In the genomic region with DNA sequence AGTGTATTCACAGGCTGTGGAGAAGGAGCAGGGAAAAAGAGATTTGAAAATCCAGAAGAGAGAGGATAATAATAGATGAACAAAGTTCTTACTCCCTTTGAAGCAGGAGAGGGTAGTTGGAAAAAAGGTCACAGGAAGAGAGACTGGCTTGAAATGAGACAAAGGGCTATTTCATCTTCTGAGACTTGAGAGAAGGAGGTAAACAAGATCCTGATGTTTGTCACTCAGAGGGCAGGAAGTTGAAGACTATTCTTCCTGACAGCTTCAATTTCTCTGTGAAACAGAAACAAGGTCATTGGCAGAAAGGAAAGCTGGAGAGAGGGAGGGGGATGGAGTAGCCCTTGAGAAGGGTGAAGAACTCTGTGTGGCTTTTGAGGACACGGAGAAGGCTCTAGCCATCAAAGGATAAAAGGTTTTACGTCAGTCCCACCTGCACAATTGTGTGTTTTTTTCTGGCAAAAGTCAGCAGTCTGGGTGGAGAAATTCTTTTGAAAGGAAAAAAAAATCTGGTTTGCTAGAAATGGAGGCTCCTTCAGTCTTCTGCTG, we compare ENCODE assay signal across 17 cellular contexts.
"Had no signal": no experiment of that assay in that cellular context is flagged by ENCODE, and none has a peak within 500 bp of the region (broad histone marks: within the 10 kb centered on the region; RNA-seq: fewer than 3 reads in every experiment).

No MANE protein-coding gene starts in this region.

- H3K4me3 ChIP-seq: colonic mucosa, gastrocnemius medialis, heart right ventricle, right atrium auricular region, skin epidermis, testis had no signal

- H3K4me1 ChIP-seq: colonic mucosa, gastrocnemius medialis, heart right ventricle, right atrium auricular region, testis had no signal

- DNase-seq: activated B cell treated with CpG ODN at 0.5 μM for 24 hours; activated CD4-positive, alpha-beta T cell treated with anti-CD3 and anti-CD28 coated beads, Interleukin-2, amount 10 ng/mL, durations not matched to agents 7 days and 5 days; activated effector memory CD4-positive, alpha-beta T cell treated with Interleukin-2 at 50 U/mL for 16 hours; caudate nucleus; colonic mucosa; effector CD4-positive, alpha-beta T cell; gastrocnemius medialis; heart right ventricle; kidney; left ventricle myocardium superior; posterior cingulate gyrus; stimulated activated CD4-positive, alpha-beta T cell treated with anti-CD3 and anti-CD28 coated beads, Interleukin-4, amount 100 ng/mL, for 4 hours; stimulated activated naive CD8-positive, alpha-beta T cell treated with anti-CD3 and anti-CD28 coated beads, Interleukin-15, amount 100 ng/mL, for 72 hours; testis had no signal

- H3K27ac Mint-ChIP-seq: activated B cell treated with CpG ODN at 0.5 μM for 24 hours; activated CD4-positive, alpha-beta T cell treated with anti-CD3 and anti-CD28 coated beads, Interleukin-2, amount 10 ng/mL, durations not matched to agents 7 days and 5 days; activated naive CD4-positive, alpha-beta T cell treated with anti-CD3 and anti-CD28 coated beads, Interleukin-2, amount 50 U/mL, for 24 hours; stimulated activated naive CD8-positive, alpha-beta T cell treated with anti-CD3 and anti-CD28 coated beads, Interleukin-15, amount 100 ng/mL, for 72 hours had no signal

- H3K4me3 Mint-ChIP-seq: activated B cell treated with CpG ODN at 0.5 μM for 24 hours; activated CD4-positive, alpha-beta T cell treated with anti-CD3 and anti-CD28 coated beads, Interleukin-2, amount 10 ng/mL, durations not matched to agents 7 days and 5 days; activated naive CD4-positive, alpha-beta T cell treated with anti-CD3 and anti-CD28 coated beads, Interleukin-2, amount 50 U/mL, for 24 hours; stimulated activated naive CD8-positive, alpha-beta T cell treated with anti-CD3 and anti-CD28 coated beads, Interleukin-15, amount 100 ng/mL, for 72 hours had no signal

- H3K9me3 ChIP-seq: colonic mucosa, gastrocnemius medialis, heart right ventricle, right atrium auricular region, testis had no signal

- H3K27me3 Mint-ChIP-seq: activated B cell treated with CpG ODN at 0.5 μM for 24 hours; activated CD4-positive, alpha-beta T cell treated with anti-CD3 and anti-CD28 coated beads, Interleukin-2, amount 10 ng/mL, durations not matched to agents 7 days and 5 days; activated naive CD4-positive, alpha-beta T cell treated with anti-CD3 and anti-CD28 coated beads, Interleukin-2, amount 50 U/mL, for 24 hours; stimulated activated naive CD8-positive, alpha-beta T cell treated with anti-CD3 and anti-CD28 coated beads, Interleukin-15, amount 100 ng/mL, for 72 hours had no signal

- H3K36me3 ChIP-seq: colonic mucosa, gastrocnemius medialis, heart right ventricle, right atrium auricular region had no signal

- H3K27ac ChIP-seq: colonic mucosa, gastrocnemius medialis, heart right ventricle, right atrium auricular region, skin epidermis, testis had no signal

- H3K27me3 ChIP-seq: colonic mucosa, gastrocnemius medialis, heart right ventricle, right atrium auricular region, testis had no signal

- H3K36me3 Mint-ChIP-seq: activated naive CD4-positive, alpha-beta T cell treated with anti-CD3 and anti-CD28 coated beads, Interleukin-2, amount 50 U/mL, for 24 hours had no signal

- H3K4me1 Mint-ChIP-seq: activated B cell treated with CpG ODN at 0.5 μM for 24 hours; activated CD4-positive, alpha-beta T cell treated with anti-CD3 and anti-CD28 coated beads, Interleukin-2, amount 10 ng/mL, durations not matched to agents 7 days and 5 days; activated naive CD4-positive, alpha-beta T cell treated with anti-CD3 and anti-CD28 coated beads, Interleukin-2, amount 50 U/mL, for 24 hours; stimulated activated naive CD8-positive, alpha-beta T cell treated with anti-CD3 and anti-CD28 coated beads, Interleukin-15, amount 100 ng/mL, for 72 hours had no signal

- ATAC-seq: gastrocnemius medialis; heart right ventricle; left ventricle myocardium superior; stimulated activated naive CD8-positive, alpha-beta T cell treated with anti-CD3 and anti-CD28 coated beads, Interleukin-15, amount 100 ng/mL, for 72 hours had no signal

- H3K9me3 Mint-ChIP-seq: activated B cell treated with CpG ODN at 0.5 μM for 24 hours; activated naive CD4-positive, alpha-beta T cell treated with anti-CD3 and anti-CD28 coated beads, Interleukin-2, amount 50 U/mL, for 24 hours had no signal
